In the genomic region with DNA sequence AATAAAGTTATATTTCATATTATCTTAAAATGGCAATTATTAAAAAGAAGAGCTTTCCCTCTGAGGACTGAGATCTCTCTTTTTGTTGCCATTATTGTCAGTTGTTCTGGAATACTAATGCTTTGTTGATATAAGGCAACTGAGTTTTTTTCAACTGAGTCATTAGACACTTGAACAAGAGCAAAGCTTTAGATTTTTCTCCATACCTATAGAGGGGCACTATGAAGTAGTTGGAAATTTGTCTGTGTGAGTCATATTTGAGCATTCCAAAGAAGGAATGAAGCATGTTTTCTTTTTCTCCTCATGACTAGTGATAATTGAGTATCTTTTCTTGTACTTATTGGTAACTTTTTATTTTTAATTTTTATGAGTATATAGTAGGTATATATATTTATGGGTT, we compare ENCODE assay signal across 15 cellular contexts. TPM values are rescaled to one million over a fixed set of nuclear protein-coding genes. Genes with fewer than 3 reads are reported as not detected.
DNase-seq lines count a peak whose midpoint lies in the region; ATAC-seq, FAIRE-seq and TF ChIP-seq lines count a peak whose summit lies in the region.
"Had no signal": no experiment of that assay in that cellular context is flagged by ENCODE, and none has a peak within 500 bp of the region (broad histone marks: within the 10 kb centered on the region; RNA-seq: fewer than 3 reads in every experiment).

No MANE protein-coding gene starts in this region.

- H3K9me3 ChIP-seq in keratinocyte (ENCODE audit: control insufficient read depth, low read depth, low read length) (no peaks in the 10 kb centered on the region), WERI-Rb-1 (ENCODE audit: severe bottlenecking) (no peaks in the 10 kb centered on the region), Peyer's patch (no peaks in the 10 kb centered on the region)
- no peaks in the 10 kb centered on the region for H3K9me3 ChIP-seq in CD8-positive, alpha-beta T cell (ENCODE audit: low read length)
- H3K9me3 ChIP-seq: body of pancreas had no signal

- no peaks in the 10 kb centered on the region for H4K20me1 ChIP-seq in keratinocyte (ENCODE audit: control insufficient read depth, extremely low read depth, insufficient read depth, low read length)

- H3K27ac ChIP-seq in keratinocyte (ENCODE audit: control insufficient read depth, insufficient read depth, low read length) (no peak overlapping the region), WERI-Rb-1 (no peak overlapping the region), Peyer's patch (no peak overlapping the region)
- H3K27ac ChIP-seq in CD8-positive, alpha-beta T cell (ENCODE audit: low read depth, low read length), result no peak overlapping the region
- H3K27ac ChIP-seq: body of pancreas, VCaP had no signal

- peaks cover 28% of the 10 kb centered on the region for H3K36me3 Mint-ChIP-seq in CD8-positive, alpha-beta T cell

- peaks cover 16% of the 10 kb centered on the region for H3K4me1 Mint-ChIP-seq in CD8-positive, alpha-beta T cell (ENCODE audit: low read depth)

- TF ChIP-seq CTCF in AG10803 (conservative IDR thresholded peaks at IDR 0.05; ENCODE audit: low read length), result no peak
- TF ChIP-seq CTCF in bronchial epithelial cell (IDR thresholded peaks at IDR 0.05; ENCODE audit: insufficient read depth, low read length, severe bottlenecking), result no peak
- no peak for TF ChIP-seq CTCF in keratinocyte (optimal IDR thresholded peaks at IDR 0.05 in 1 of 3, IDR thresholded peaks at IDR 0.05 in 1 of 3, conservative IDR thresholded peaks at IDR 0.05 in 1 of 3; ENCODE audit: extremely low read depth in 1 of 3, insufficient read depth in 2 of 3, low read length in 3 of 3)
- no peak for TF ChIP-seq CTCF in WERI-Rb-1 (IDR thresholded peaks at IDR 0.05; ENCODE audit: low read depth, low read length)
- TF ChIP-seq CTCF in CD8-positive, alpha-beta T cell (IDR thresholded peaks at IDR 0.05), result no peak
- no peak for TF ChIP-seq CTCF in Peyer's patch (IDR thresholded peaks at IDR 0.05)

- peaks cover 7% of the 10 kb centered on the region for H3K9me3 Mint-ChIP-seq in CD8-positive, alpha-beta T cell
- H3K9me3 Mint-ChIP-seq: nephron progenitor cell had no signal

- H3K27me3 Mint-ChIP-seq in CD8-positive, alpha-beta T cell (ENCODE audit: low read depth), result no peaks in the 10 kb centered on the region

- POLR2A ChIA-PET in CD8-positive, alpha-beta T cell (lab: Charles Lee), result no interaction called here

- H2AFZ ChIP-seq in keratinocyte (ENCODE audit: control insufficient read depth, low read length), result no peak overlapping the region

- no peak overlapping the region for H3K9ac ChIP-seq in keratinocyte (ENCODE audit: control insufficient read depth, extremely low read depth, insufficient read depth, low read length)

- no peak for ATAC-seq in CD8-positive, alpha-beta T cell
- ATAC-seq: body of pancreas, left lobe of liver had no signal

- H3K36me3 ChIP-seq in bronchial epithelial cell (ENCODE audit: control insufficient read depth, insufficient read depth, low read length) (no peaks in the 10 kb centered on the region), keratinocyte (ENCODE audit: control insufficient read depth in 2 of 2, extremely low read depth in 1 of 2, insufficient read depth in 2 of 2, low read length in 2 of 2) (no peaks in the 10 kb centered on the region), WERI-Rb-1 (no peaks in the 10 kb centered on the region), Peyer's patch (no peaks in the 10 kb centered on the region), H7 (replicated peaks; ENCODE audit: control insufficient read depth, insufficient read depth, low read length) (no peaks in the 10 kb centered on the region)
- H3K36me3 ChIP-seq in CD8-positive, alpha-beta T cell (ENCODE audit: insufficient read depth, low read length), result no peaks in the 10 kb centered on the region

- H3K4me2 ChIP-seq in keratinocyte (ENCODE audit: control insufficient read depth, extremely low read depth, insufficient read depth, low read depth, low read length), result no peak overlapping the region

- intact Hi-C loops in CD8-positive, alpha-beta T cell (cut with DNase I, micrococcal nuclease), result loop anchor here in 1 of 2 experiments (10.0 kb wide), 1 partner anchor 269 kb away; no protein-coding TSS in a partner anchor

- no peak overlapping the region for H3K27ac Mint-ChIP-seq in CD8-positive, alpha-beta T cell
- H3K27ac Mint-ChIP-seq: nephron progenitor cell had no signal

- no peak for TF ChIP-seq POLR2A in Peyer's patch (IDR thresholded peaks at IDR 0.05)

- no peak overlapping the region for H3K4me3 Mint-ChIP-seq in CD8-positive, alpha-beta T cell
- H3K4me3 Mint-ChIP-seq: nephron progenitor cell had no signal

- no peaks in the 10 kb centered on the region for H3K9me1 ChIP-seq in keratinocyte (ENCODE audit: control insufficient read depth, extremely low read depth, insufficient read depth, low read length)

- FAIRE-seq in HTR-8/SVneo (lab: Jason Lieb, UNC) (no peak), bronchial epithelial cell (lab: Jason Lieb, UNC) (no peak), keratinocyte (lab: Jason Lieb, UNC) (no peak)

- H3K4me3 ChIP-seq in AG10803 (ENCODE audit: low read length) (no peak overlapping the region), bronchial epithelial cell (ENCODE audit: low read depth, low read length) (no peak overlapping the region), keratinocyte (ENCODE audit: control insufficient read depth in 2 of 3, extremely low read depth in 1 of 3, insufficient read depth in 2 of 3, low read depth in 1 of 3, low read length in 3 of 3) (no peak overlapping the region), WERI-Rb-1 (ENCODE audit: low read depth, low read length) (no peak overlapping the region), Peyer's patch (no peak overlapping the region), H7 (ENCODE audit: insufficient read depth, low read depth, low read length) (no peak overlapping the region)
- H3K4me3 ChIP-seq in CD8-positive, alpha-beta T cell (ENCODE audit: low read depth, low read length), result no peak overlapping the region
- H3K4me3 ChIP-seq: body of pancreas had no signal

- dilution Hi-C loops in keratinocyte (cut with MboI; ENCODE audit: extremely low pct_ligation_motif_present, low sequenced_read_pairs), result no loop called here

- CTCF ChIA-PET in CD8-positive, alpha-beta T cell (lab: Charles Lee), result no interaction called here

- DNase-seq in AG10803 (ENCODE audit: low read depth), result peak; percentile 75
- DNase-seq in HTR-8/SVneo (ENCODE audit: insufficient read length, low spot score), result peak; percentile 59
- DNase-seq in bronchial epithelial cell (ENCODE audit: low read depth), result peak; percentile 96
- DNase-seq in keratinocyte (ENCODE audit: low read depth, low spot score), result peak; percentile 42
- DNase-seq in WERI-Rb-1, result no peak
- DNase-seq in CD8-positive, alpha-beta T cell, result no peak
- no peak for DNase-seq in Peyer's patch
- no peak for DNase-seq in H7
- DNase-seq: body of pancreas, Kasumi-1, NCI-H2171, nephron progenitor cell, SHP77 had no signal

- no peaks in the 10 kb centered on the region for H3K79me2 ChIP-seq in keratinocyte (ENCODE audit: control insufficient read depth, insufficient read depth, low read length)

- no peaks in the 10 kb centered on the region for H3K27me3 ChIP-seq in bronchial epithelial cell (ENCODE audit: control insufficient read depth, insufficient read depth, low read length)
- no peaks in the 10 kb centered on the region for H3K27me3 ChIP-seq in keratinocyte (ENCODE audit: control insufficient read depth, extremely low read depth, insufficient read depth, low read length)
- no peaks in the 10 kb centered on the region for H3K27me3 ChIP-seq in WERI-Rb-1 (ENCODE audit: insufficient read depth, low read depth, severe bottlenecking)
- no peaks in the 10 kb centered on the region for H3K27me3 ChIP-seq in CD8-positive, alpha-beta T cell (ENCODE audit: insufficient read depth, low read length)
- no peaks in the 10 kb centered on the region for H3K27me3 ChIP-seq in Peyer's patch
- no peaks in the 10 kb centered on the region for H3K27me3 ChIP-seq in H7 (ENCODE audit: control insufficient read depth, insufficient read depth, low read length)
- H3K27me3 ChIP-seq: body of pancreas had no signal

- H3K4me1 ChIP-seq in keratinocyte (ENCODE audit: control insufficient read depth, extremely low read depth, insufficient read depth, low read length) (peaks cover 10% of the 10 kb centered on the region), Peyer's patch (no peaks in the 10 kb centered on the region)
- no peaks in the 10 kb centered on the region for H3K4me1 ChIP-seq in CD8-positive, alpha-beta T cell (ENCODE audit: insufficient read depth, low read length)

RNA-seq across cellular contexts. Expression of a gene that starts 24.5 kb away (rescaled TPM):
- 18.2 and 18.7 TPM in 2 replicates for total RNA-seq in bronchial epithelial cell
- 19.2 to 51.1 TPM (median 28.3 TPM) in 3 replicates for polyA plus RNA-seq in keratinocyte
- polyA plus RNA-seq in keratinocyte (2011; ENCODE audit: low read depth), result 2.7 TPM
- 25.2 and 27.3 TPM in 2 replicates for polyA plus RNA-seq in keratinocyte (2011; cell fraction: cytosol; rRNA removed)
- polyA plus RNA-seq in keratinocyte (2011; cell fraction: nucleus; rRNA removed), result 7.6 and 8.9 TPM in 2 replicates
- polyA plus RNA-seq in keratinocyte (2012; ENCODE audit: low replicate concordance), result 24.5 and 37.1 TPM in 2 replicates
- polyA minus RNA-seq in keratinocyte, result 3.5 to 6.5 TPM (median 4.0 TPM) in 3 replicates
- 12.3 TPM for polyA minus RNA-seq in keratinocyte (2011; cell fraction: cytosol; rRNA and poly(A)+ RNA removed)
- 2.5 and 3.3 TPM in 2 replicates for polyA minus RNA-seq in keratinocyte (2011; cell fraction: nucleus; rRNA and poly(A)+ RNA removed)
- 10 to 100 TPM; 28.9 to 32.9 TPM for total RNA-seq in CD8-positive, alpha-beta T cell
- total RNA-seq in Peyer's patch, result 10 to 100 TPM; 11.3 to 23.6 (median 19.4) TPM
- 58.1 and 59.9 TPM in 2 replicates for total RNA-seq in H7 (2014; rRNA removed; shearing (Covaris generic))

RNA-seq across cellular contexts. Expression of a gene that starts 53.3 kb away (rescaled TPM):
- total RNA-seq in bronchial epithelial cell (10.1 and 11.3 TPM in 2 replicates), Peyer's patch (10 to 100 TPM; 15.2 to 28.2 (median 18.7) TPM)
- polyA plus RNA-seq in keratinocyte, result 12.5 to 18.2 TPM (median 13.2 TPM) in 3 replicates
- polyA plus RNA-seq in keratinocyte (2011; ENCODE audit: low read depth), result 8.9 TPM
- 11.8 and 20.9 TPM in 2 replicates for polyA plus RNA-seq in keratinocyte (2011; cell fraction: cytosol; rRNA removed)
- 8.9 and 11.8 TPM in 2 replicates for polyA plus RNA-seq in keratinocyte (2011; cell fraction: nucleus; rRNA removed)
- 4.8 and 7.9 TPM in 2 replicates for polyA plus RNA-seq in keratinocyte (2012; ENCODE audit: low replicate concordance)
- 4.1 to 12.2 TPM (median 9.9 TPM) in 3 replicates for polyA minus RNA-seq in keratinocyte
- 7.1 TPM for polyA minus RNA-seq in keratinocyte (2011; cell fraction: cytosol; rRNA and poly(A)+ RNA removed)
- polyA minus RNA-seq in keratinocyte (2011; cell fraction: nucleus; rRNA and poly(A)+ RNA removed), result 4.4 and 9.9 TPM in 2 replicates
- total RNA-seq in CD8-positive, alpha-beta T cell, result 10 to 100 TPM; 11.1 to 11.2 TPM
- 13.4 and 15.0 TPM in 2 replicates for total RNA-seq in H7 (2014; rRNA removed; shearing (Covaris generic))

Comparison
In these comparisons a context has a peak if more than half of its experiments do, and no peak if none do; other contexts are left out.
1. DNase-seq: peak in AG10803 (single experiment), HTR-8/SVneo (single experiment), bronchial epithelial cell (single experiment) and keratinocyte (single experiment); none in WERI-Rb-1 (single experiment), CD8-positive, alpha-beta T cell (0 of 7), Peyer's patch (0 of 3) and H7 (single experiment).